Comparison of ENCODE assay signal across 20 cellular contexts in genomic region chr16:75192606-75193264, GRCh38. TPM values are rescaled to one million over a fixed set of nuclear protein-coding genes. Genes with fewer than 3 reads are reported as not detected.
DNase-seq lines count a peak whose midpoint lies in the region; ATAC-seq, FAIRE-seq and TF ChIP-seq lines count a peak whose summit lies in the region.
"Had no signal": no experiment of that assay in that cellular context is flagged by ENCODE, and none has a peak within 500 bp of the region (broad histone marks: within the 10 kb centered on the region; RNA-seq: fewer than 3 reads in every experiment).

No MANE protein-coding gene starts in this region.

- H3K9me2 ChIP-seq in PC-3 (replicated peaks; ENCODE audit: low read length): no peaks in the 10 kb centered on the region

- FAIRE-seq in bronchial epithelial cell (lab: Jason Lieb, UNC): peak; percentile 99
- FAIRE-seq: GM18507, K562 had no signal

- in situ Hi-C loops in GM13977 (cut with MboI; ENCODE audit: low pct_unique_long_range_greater_than_20kb, low sequenced_read_pairs, unreplicated experiment): no loop called here

- H3K4me2 ChIP-seq in PC-3 (ENCODE audit: low read length): no peak overlapping the region

- CTCF ChIA-PET in PC-3 (lab: Charles Lee): no interaction called here

- no peaks in the 10 kb centered on the region for H3K79me2 ChIP-seq in PC-3 (ENCODE audit: low read length)

- DNase-seq in PC-3 (peak; percentile 26), bronchial epithelial cell (ENCODE audit: low read depth) (peak; percentile 37), mesenteric fat pad (ENCODE audit: low spot score) (peak; percentile 35), type B pancreatic cell (ENCODE audit: extremely low spot score, unreplicated experiment) (peak; percentile 16), GM13977 (ENCODE audit: low spot score) (no peak), NCI-H2029 treated with DMSO at 0.1 percent for 48 hours (lab: John Stamatoyannopoulos, UW) (no peak), coronary artery (ENCODE audit: low spot score) (no peak)
- DNase-seq: ACHN, AML-193, GDM1, GOT3, NCI-H1105, NCI-H1694, NCI-H2227 treated with DMSO at 0.1 percent for 48 hours, NCI-H82 had no signal

- BruUV-seq in PC-3 (replicated peaks; lab: Mats Ljungman, UMichigan): no TSS peak

- H4K20me1 ChIP-seq in PC-3 (ENCODE audit: low read length): no peaks in the 10 kb centered on the region

- no peak overlapping the region for H3K4me3 Mint-ChIP-seq in type B pancreatic cell

- H3K36me3 Mint-ChIP-seq in type B pancreatic cell: peaks cover 3% of the 10 kb centered on the region
- H3K36me3 Mint-ChIP-seq: CD14-positive monocyte had no signal

- H3K27ac Mint-ChIP-seq in type B pancreatic cell: no peak overlapping the region
- H3K27ac Mint-ChIP-seq: CD14-positive monocyte had no signal

- H3K4me1 Mint-ChIP-seq in type B pancreatic cell (ENCODE audit: unreplicated experiment): peaks cover 2% of the 10 kb centered on the region
- H3K4me1 Mint-ChIP-seq: CD14-positive monocyte had no signal

- H3F3A ChIP-seq in PC-3 (ENCODE audit: low read length, unreplicated experiment): no peaks in the 10 kb centered on the region

- peaks cover 3% of the 10 kb centered on the region for H3K27me3 Mint-ChIP-seq in type B pancreatic cell

- H3K9me3 Mint-ChIP-seq in type B pancreatic cell: peaks cover 5% of the 10 kb centered on the region

- H3K36me3 ChIP-seq in PC-3 (ENCODE audit: low read depth, low read length) (no peaks in the 10 kb centered on the region), bronchial epithelial cell (ENCODE audit: control insufficient read depth, insufficient read depth, low read length) (no peaks in the 10 kb centered on the region)

- H3K4me3 ChIP-seq in PC-3 (ENCODE audit: low read length) (no peak overlapping the region), bronchial epithelial cell (ENCODE audit: low read depth, low read length) (no peak overlapping the region), coronary artery (no peak overlapping the region)
- H3K4me3 ChIP-seq: K562 had no signal

- H3K4me1 ChIP-seq in PC-3 (ENCODE audit: insufficient read depth, low read length): peaks cover 9% of the 10 kb centered on the region

- H3K27me3 ChIP-seq in PC-3 (ENCODE audit: low read length): no peaks in the 10 kb centered on the region
- peaks cover 2% of the 10 kb centered on the region for H3K27me3 ChIP-seq in bronchial epithelial cell (ENCODE audit: control insufficient read depth, insufficient read depth, low read length)

- no peak for ATAC-seq in PC-3
- ATAC-seq: HCT116, K562 had no signal

- TF ChIP-seq CTCF in PC-3 (conservative IDR thresholded peaks at IDR 0.05; ENCODE audit: low read depth, low read length): no peak
- TF ChIP-seq CTCF in bronchial epithelial cell (IDR thresholded peaks at IDR 0.05; ENCODE audit: insufficient read depth, low read length, severe bottlenecking): no peak
- no peak for TF ChIP-seq CTCF in type B pancreatic cell (conservative IDR thresholded peaks at IDR 0.05)
- TF ChIP-seq CTCF in GM13977 (IDR thresholded peaks at IDR 0.05; ENCODE audit: extremely low read depth, insufficient read depth, missing control alignments): no peak
- no peak for TF ChIP-seq CTCF in coronary artery (IDR thresholded peaks at IDR 0.05)

- H3K27ac ChIP-seq in PC-3 (ENCODE audit: low read length): no peak overlapping the region
- no peak overlapping the region for H3K27ac ChIP-seq in coronary artery

- no peak overlapping the region for H3K9ac ChIP-seq in PC-3 (ENCODE audit: low read length)

- no peak overlapping the region for H2AFZ ChIP-seq in PC-3 (ENCODE audit: low read length)

- no peaks in the 10 kb centered on the region for H3K9me3 ChIP-seq in PC-3 (ENCODE audit: low read length)

- intact Hi-C loops in PC-3 (cut with micrococcal nuclease): no loop called here

- POLR2A ChIA-PET in PC-3 (lab: Charles Lee; ENCODE audit: unreplicated experiment): no interaction called here

RNA-seq across cellular contexts. Expression of gene CTRB2, which starts 14.2 kb away (rescaled TPM):
- not detected in 2 replicates for total RNA-seq in PC-3 (2014; rRNA removed)
- total RNA-seq in bronchial epithelial cell: not detected in 2 replicates
- total RNA-seq in mesenteric fat pad: 4.1 TPM
- not detected in 2 replicates for total RNA-seq in type B pancreatic cell (ENCODE audit: low replicate concordance)
- total RNA-seq: Daoy had no signal

RNA-seq across cellular contexts. Expression of gene CTRB1, which starts 26.1 kb away (rescaled TPM):
- total RNA-seq in PC-3 (2014; rRNA removed): not detected in 2 replicates
- total RNA-seq in bronchial epithelial cell: not detected in 2 replicates
- 4.8 TPM for total RNA-seq in mesenteric fat pad
- not detected in 2 replicates for total RNA-seq in type B pancreatic cell (ENCODE audit: low replicate concordance)
- total RNA-seq: Daoy had no signal

RNA-seq across cellular contexts. Expression of gene ZFP1, which starts 44.4 kb away (rescaled TPM):
- total RNA-seq in PC-3 (2014; rRNA removed) (3.3 and 3.5 TPM in 2 replicates), bronchial epithelial cell (4.5 and 10.5 TPM in 2 replicates), mesenteric fat pad (6.2 TPM), type B pancreatic cell (ENCODE audit: low replicate concordance) (10.0 and 19.8 TPM in 2 replicates)

RNA-seq across cellular contexts. Expression of gene BCAR1, which starts 58.7 kb away (rescaled TPM):
- total RNA-seq in PC-3 (2014; rRNA removed): 49.3 and 68.0 TPM in 2 replicates
- total RNA-seq in bronchial epithelial cell: 32.5 and 44.2 TPM in 2 replicates
- total RNA-seq in mesenteric fat pad: 86.5 TPM
- 67.2 and 73.0 TPM in 2 replicates for total RNA-seq in type B pancreatic cell (ENCODE audit: low replicate concordance)

Comparison
In these comparisons a context has a peak if more than half of its experiments do, and no peak if none do; other contexts are left out.
1. DNase-seq: peak in PC-3 (single experiment), bronchial epithelial cell (single experiment), mesenteric fat pad (single experiment) and type B pancreatic cell (single experiment); none in GM13977 (single experiment), NCI-H2029 treated with DMSO at 0.1 percent for 48 hours (single experiment) and coronary artery (single experiment).